ENCODE assay signal across 1 cellular context in the genomic region with DNA sequence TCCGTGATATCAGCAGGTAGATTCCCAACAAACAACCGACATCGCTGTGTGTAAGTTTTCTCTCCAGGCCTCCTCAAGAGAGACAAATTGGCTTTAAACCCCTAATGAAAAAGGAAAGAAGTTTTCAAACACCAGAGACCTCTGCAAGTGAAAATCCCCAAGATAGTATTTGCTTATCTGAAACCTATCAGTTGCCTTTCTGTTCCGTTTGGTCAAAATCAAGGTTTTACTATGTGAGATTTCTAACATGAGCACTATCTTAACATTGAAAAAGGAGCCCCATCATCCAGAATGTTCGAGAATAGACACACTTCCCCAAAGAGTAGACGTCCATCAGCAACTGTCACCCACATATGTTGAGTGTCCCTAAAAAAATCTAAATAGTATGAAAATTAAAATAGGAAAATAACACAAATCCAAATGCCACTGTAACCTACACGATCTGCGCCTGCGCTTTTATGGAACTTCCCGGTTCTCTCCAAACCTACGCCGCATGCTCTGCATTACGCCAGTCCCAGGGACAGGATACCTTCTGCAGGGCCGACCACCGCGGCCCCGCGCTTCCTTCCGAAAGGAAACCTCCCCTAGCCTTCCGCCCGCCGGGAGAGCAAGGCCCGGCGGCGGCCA.
TF ChIP-seq lines count a peak whose summit lies in the region.

No MANE protein-coding gene starts in this region.

TF ChIP-seq in SK-N-SH, 30 proteins besides CTCF, POLR2A, EP300 and RAD21 (continued from another document):
- TF ChIP-seq, protein P1, sequence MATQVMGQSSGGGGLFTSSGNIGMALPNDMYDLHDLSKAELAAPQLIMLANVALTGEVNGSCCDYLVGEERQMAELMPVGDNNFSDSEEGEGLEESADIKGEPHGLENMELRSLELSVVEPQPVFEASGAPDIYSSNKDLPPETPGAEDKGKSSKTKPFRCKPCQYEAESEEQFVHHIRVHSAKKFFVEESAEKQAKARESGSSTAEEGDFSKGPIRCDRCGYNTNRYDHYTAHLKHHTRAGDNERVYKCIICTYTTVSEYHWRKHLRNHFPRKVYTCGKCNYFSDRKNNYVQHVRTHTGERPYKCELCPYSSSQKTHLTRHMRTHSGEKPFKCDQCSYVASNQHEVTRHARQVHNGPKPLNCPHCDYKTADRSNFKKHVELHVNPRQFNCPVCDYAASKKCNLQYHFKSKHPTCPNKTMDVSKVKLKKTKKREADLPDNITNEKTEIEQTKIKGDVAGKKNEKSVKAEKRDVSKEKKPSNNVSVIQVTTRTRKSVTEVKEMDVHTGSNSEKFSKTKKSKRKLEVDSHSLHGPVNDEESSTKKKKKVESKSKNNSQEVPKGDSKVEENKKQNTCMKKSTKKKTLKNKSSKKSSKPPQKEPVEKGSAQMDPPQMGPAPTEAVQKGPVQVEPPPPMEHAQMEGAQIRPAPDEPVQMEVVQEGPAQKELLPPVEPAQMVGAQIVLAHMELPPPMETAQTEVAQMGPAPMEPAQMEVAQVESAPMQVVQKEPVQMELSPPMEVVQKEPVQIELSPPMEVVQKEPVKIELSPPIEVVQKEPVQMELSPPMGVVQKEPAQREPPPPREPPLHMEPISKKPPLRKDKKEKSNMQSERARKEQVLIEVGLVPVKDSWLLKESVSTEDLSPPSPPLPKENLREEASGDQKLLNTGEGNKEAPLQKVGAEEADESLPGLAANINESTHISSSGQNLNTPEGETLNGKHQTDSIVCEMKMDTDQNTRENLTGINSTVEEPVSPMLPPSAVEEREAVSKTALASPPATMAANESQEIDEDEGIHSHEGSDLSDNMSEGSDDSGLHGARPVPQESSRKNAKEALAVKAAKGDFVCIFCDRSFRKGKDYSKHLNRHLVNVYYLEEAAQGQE (IDR thresholded peaks at IDR 0.05; ENCODE audit: low read depth, low read length), result no peak
